ENCODE assay signal across 26 cellular contexts in the genomic region with DNA sequence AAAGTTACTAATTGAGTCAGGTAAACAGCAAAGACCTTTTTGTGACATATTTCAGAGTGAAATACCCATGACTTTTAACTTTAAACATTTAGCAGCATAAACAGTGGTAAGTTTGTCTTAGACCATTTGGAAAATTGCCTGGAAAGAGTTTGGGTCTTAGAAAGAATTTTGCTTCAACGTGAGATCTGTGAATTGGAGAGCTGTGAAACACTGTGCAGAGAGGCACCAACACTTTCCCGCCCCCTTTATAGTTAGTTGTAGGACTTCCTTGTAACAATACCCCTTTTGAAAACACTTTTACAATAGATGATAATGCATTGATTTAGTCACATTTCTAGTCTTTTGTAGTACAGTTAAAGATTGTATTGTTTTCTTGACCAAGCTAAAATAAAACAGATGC. TPM values are rescaled to one million over a fixed set of nuclear protein-coding genes. Genes with fewer than 3 reads are reported as not detected.
DNase-seq lines count a peak whose midpoint lies in the region; ATAC-seq, FAIRE-seq and TF ChIP-seq lines count a peak whose summit lies in the region.
"Had no signal": no experiment of that assay in that cellular context is flagged by ENCODE, and none has a peak within 500 bp of the region (broad histone marks: within the 10 kb centered on the region; RNA-seq: fewer than 3 reads in every experiment).

No MANE protein-coding gene starts in this region.

- H3K23ac ChIP-seq in IMR-90 (ENCODE audit: low read depth, low read length): 0 out of 2 replicates have a peak overlapping the region, but pooled peaks have one; percentile 1

- H4K8ac ChIP-seq in IMR-90 (ENCODE audit: low read depth in 2 of 2, low read length in 2 of 2): no peak overlapping the region

- no peak overlapping the region for H2AK5ac ChIP-seq in IMR-90 (ENCODE audit: low read depth, low read length)

- in situ Hi-C loops in IMR-90 (cut with MboI; ENCODE audit: low sequenced_read_pairs) (no loop called here), K562 (cut with MboI) (no loop called here)

- H4K20me1 ChIP-seq in IMR-90 (ENCODE audit: insufficient read depth, low read length): no peaks in the 10 kb centered on the region
- no peaks in the 10 kb centered on the region for H4K20me1 ChIP-seq in K562 (replicated peaks; ENCODE audit: control insufficient read depth, insufficient read depth, low read length)
- H4K20me1 ChIP-seq: BLaER1 treated with 17β-estradiol and CSF1 and Interleukin-3, amounts not matched to agents 10 nM and 100 nM had no signal

- H3K4me1 Mint-ChIP-seq in activated T-cell treated with anti-CD3 and anti-CD28 coated beads, Interleukin-2, amount 50 U/mL, for 72 hours (ENCODE audit: low read depth): peaks cover 71% of the 10 kb centered on the region
- H3K4me1 Mint-ChIP-seq in activated T-cell treated with anti-CD3 and anti-CD28 coated beads, Interleukin-2, amount 50 U/mL, for 4 hours (ENCODE audit: low read depth): peaks cover 49% of the 10 kb centered on the region
- H3K4me1 Mint-ChIP-seq in type B pancreatic cell (ENCODE audit: unreplicated experiment): no peaks in the 10 kb centered on the region

- no peak overlapping the region for H4K5ac ChIP-seq in IMR-90 (ENCODE audit: low read depth, low read length)

- TF ChIP-seq CTCF in IMR-90 (conservative IDR thresholded peaks at IDR 0.05; ENCODE audit: low read depth, low read length): no peak
- no peak for TF ChIP-seq CTCF in K562 (IDR thresholded peaks at IDR 0.05 in 2 of 3, conservative IDR thresholded peaks at IDR 0.05 in 1 of 3; ENCODE audit: insufficient read depth in 2 of 3, low read depth in 1 of 3, low read length in 3 of 3)
- TF ChIP-seq CTCF in type B pancreatic cell (conservative IDR thresholded peaks at IDR 0.05): no peak

- H3K36me3 ChIP-seq in IMR-90 (ENCODE audit: control insufficient read depth, insufficient read depth, low read length) (no peaks in the 10 kb centered on the region), K562 (ENCODE audit: control insufficient read depth, insufficient read depth, low read length) (no peaks in the 10 kb centered on the region), small intestine (ENCODE audit: control insufficient read depth in 2 of 2, insufficient read depth in 2 of 2, low read length in 2 of 2) (no peaks in the 10 kb centered on the region)
- H3K36me3 ChIP-seq: BLaER1 treated with 17β-estradiol and CSF1 and Interleukin-3, amounts not matched to agents 10 nM and 100 nM had no signal

- H3K27ac ChIP-seq in IMR-90 (ENCODE audit: insufficient read depth, low read length): no peak overlapping the region
- no peak overlapping the region for H3K27ac ChIP-seq in K562 (ENCODE audit: extremely low read depth, low read depth, low read length)
- no peak overlapping the region for H3K27ac ChIP-seq in small intestine (ENCODE audit: low read depth in 1 of 2, low read length in 1 of 2)
- H3K27ac ChIP-seq: BLaER1 treated with 17β-estradiol and CSF1 and Interleukin-3, amounts not matched to agents 10 nM and 100 nM; body of pancreas; hepatocyte; HL-60; PC-9 had no signal

- no peaks in the 10 kb centered on the region for H3K9me3 Mint-ChIP-seq in activated T-cell treated with anti-CD3 and anti-CD28 coated beads, Interleukin-2, amount 50 U/mL, for 72 hours
- H3K9me3 Mint-ChIP-seq in activated T-cell treated with anti-CD3 and anti-CD28 coated beads, Interleukin-2, amount 50 U/mL, for 4 hours: no peaks in the 10 kb centered on the region
- H3K9me3 Mint-ChIP-seq in type B pancreatic cell: no peaks in the 10 kb centered on the region

- H3K9ac ChIP-seq in IMR-90 (ENCODE audit: low read depth, low read length) (no peak overlapping the region), K562 (ENCODE audit: insufficient read depth in 1 of 2, low read depth in 2 of 2, low read length in 2 of 2) (no peak overlapping the region)
- H3K9ac ChIP-seq: BLaER1 treated with 17β-estradiol and CSF1 and Interleukin-3, amounts not matched to agents 10 nM and 100 nM had no signal

- no peaks in the 10 kb centered on the region for H3K36me3 Mint-ChIP-seq in activated T-cell treated with anti-CD3 and anti-CD28 coated beads, Interleukin-2, amount 50 U/mL, for 72 hours (ENCODE audit: insufficient read depth in 2 of 2)
- peaks cover 2% of the 10 kb centered on the region for H3K36me3 Mint-ChIP-seq in activated T-cell treated with anti-CD3 and anti-CD28 coated beads, Interleukin-2, amount 50 U/mL, for 4 hours (ENCODE audit: insufficient read depth)
- no peaks in the 10 kb centered on the region for H3K36me3 Mint-ChIP-seq in type B pancreatic cell

- intact Hi-C loops in IMR-90 (cut with micrococcal nuclease): no loop called here
- intact Hi-C loops in K562 (cut with micrococcal nuclease): no loop called here

- peak overlapping the region; percentile 20 to 35 for H3K4me3 Mint-ChIP-seq in activated T-cell treated with anti-CD3 and anti-CD28 coated beads, Interleukin-2, amount 50 U/mL, for 72 hours
- H3K4me3 Mint-ChIP-seq in activated T-cell treated with anti-CD3 and anti-CD28 coated beads, Interleukin-2, amount 50 U/mL, for 4 hours: no peak overlapping the region
- H3K4me3 Mint-ChIP-seq in type B pancreatic cell: no peak overlapping the region
- H3K4me3 Mint-ChIP-seq: activated CD4-positive, alpha-beta T cell treated with anti-CD3 and anti-CD28 coated beads, Interleukin-2, amount 10 ng/mL, durations not matched to agents 7 days and 5 days; T-helper 17 cell had no signal

- H3K4me1 ChIP-seq in IMR-90 (ENCODE audit: control insufficient read depth, insufficient read depth, low read length) (no peaks in the 10 kb centered on the region), K562 (replicated peaks in 1 of 2; ENCODE audit: control insufficient read depth in 2 of 2, insufficient read depth in 2 of 2, low read length in 2 of 2) (no peaks in the 10 kb centered on the region), small intestine (ENCODE audit: control insufficient read depth in 2 of 2, insufficient read depth in 1 of 2, low read depth in 1 of 2, low read length in 1 of 2) (no peaks in the 10 kb centered on the region)
- H3K4me1 ChIP-seq: body of pancreas had no signal

- H2BK5ac ChIP-seq in IMR-90 (ENCODE audit: low read depth, low read length, poor library complexity, severe bottlenecking): no peak overlapping the region

- H4K91ac ChIP-seq in IMR-90 (ENCODE audit: insufficient read depth, low read depth, low read length): no peak overlapping the region

- no peak overlapping the region for H3K14ac ChIP-seq in IMR-90 (replicated peaks; ENCODE audit: low read depth, low read length)

- no TSS peak for BruUV-seq in IMR-90 (replicated peaks; lab: Mats Ljungman, UMichigan)
- no TSS peak for BruUV-seq in K562 (replicated peaks; lab: Mats Ljungman, UMichigan)

- no peak overlapping the region for H2BK120ac ChIP-seq in IMR-90 (ENCODE audit: low read depth, low read length)

- CTCF ChIA-PET in IMR-90 (lab: Yijun Ruan, JAX): no interaction called here
- CTCF ChIA-PET in K562 (lab: Yijun Ruan, JAX; ENCODE audit: low intra/inter-chr PET ratio): no interaction called here

- no peak overlapping the region for H3K18ac ChIP-seq in IMR-90 (ENCODE audit: low read depth, low read length)

- no peak for ATAC-seq in activated T-cell treated with anti-CD3 and anti-CD28 coated beads, Interleukin-2, amount 50 U/mL, for 72 hours (replicated peaks in 1 of 2)
- no peak for ATAC-seq in activated T-cell treated with anti-CD3 and anti-CD28 coated beads, Interleukin-2, amount 50 U/mL, for 4 hours
- ATAC-seq in IMR-90 (ENCODE audit: low read depth): peak; percentile 65
- peak; percentile 27; the same call in 1 of the 3 replicates for ATAC-seq in K562
- ATAC-seq: body of pancreas, T-helper 17 cell had no signal

- no peak overlapping the region for H3K27ac Mint-ChIP-seq in activated T-cell treated with anti-CD3 and anti-CD28 coated beads, Interleukin-2, amount 50 U/mL, for 72 hours
- H3K27ac Mint-ChIP-seq in type B pancreatic cell: no peak overlapping the region
- H3K27ac Mint-ChIP-seq: activated CD4-positive, alpha-beta T cell treated with anti-CD3 and anti-CD28 coated beads, Interleukin-2, amount 10 ng/mL, durations not matched to agents 7 days and 5 days; T-helper 17 cell had no signal

- TF ChIP-seq POLR2A in IMR-90 (IDR thresholded peaks at IDR 0.05; ENCODE audit: low read depth, low read length): no peak
- no peak for TF ChIP-seq POLR2A in K562 (conservative IDR thresholded peaks at IDR 0.05)

- no peaks in the 10 kb centered on the region for H3K79me1 ChIP-seq in IMR-90 (ENCODE audit: low read depth in 1 of 2, low read length in 2 of 2)

- dilution Hi-C loops in IMR-90 (cut with HindIII; ENCODE audit: low sequenced_read_pairs, unreplicated experiment): no loop called here

- WGBS in IMR-90 (ENCODE audit: extremely low coverage in 2 of 2, insufficient read length in 1 of 2), 2 experiments: no CpG with 5 or more reads among the region's 2 CpGs
- WGBS in K562 (ENCODE audit: insufficient coverage, low coverage, missing lambda C conversion rate): 55% methylated on average over 2 of the region's 2 CpGs
- WGBS in small intestine, 3 donors: 52 to 59% (median 58%) methylated on average over 2 of the region's 2 CpGs

- H3K56ac ChIP-seq in IMR-90 (ENCODE audit: extremely low read depth, insufficient read depth, low read length): no peak overlapping the region

- H3K4me2 ChIP-seq in IMR-90 (ENCODE audit: low read depth, low read length) (no peak overlapping the region), K562 (ENCODE audit: insufficient read depth, low read length) (no peak overlapping the region)
- H3K4me2 ChIP-seq: hepatocyte, PC-9 had no signal

- H2AFZ ChIP-seq in IMR-90 (replicated peaks; ENCODE audit: low read length, poor library complexity) (no peak overlapping the region), K562 (ENCODE audit: low read depth, low read length) (0 out of 2 replicates have a peak overlapping the region, but pooled peaks have one; percentile 35)
- H2AFZ ChIP-seq: hepatocyte, PC-9 had no signal

- TF ChIP-seq EP300 in K562 (IDR thresholded peaks at IDR 0.05; ENCODE audit: low read length): no peak

- TF ChIP-seq RAD21 in IMR-90 (IDR thresholded peaks at IDR 0.05; ENCODE audit: low read length) (no peak), K562 (CRISPR knock-in tag; conservative IDR thresholded peaks at IDR 0.05 in 1 of 2, IDR thresholded peaks at IDR 0.05 in 1 of 2) (no peak)

- no peak overlapping the region for H2BK20ac ChIP-seq in IMR-90 (ENCODE audit: low read depth, low read length)

- FAIRE-seq in K562 (lab: Jason Lieb, UNC) (peak; percentile 35), small intestine (lab: Jason Lieb, UNC) (no peak)
- FAIRE-seq: A204.1, colon, islet of Langerhans had no signal

- no peaks in the 10 kb centered on the region for H3K27me3 Mint-ChIP-seq in activated T-cell treated with anti-CD3 and anti-CD28 coated beads, Interleukin-2, amount 50 U/mL, for 72 hours (ENCODE audit: low read depth)
- H3K27me3 Mint-ChIP-seq in activated T-cell treated with anti-CD3 and anti-CD28 coated beads, Interleukin-2, amount 50 U/mL, for 4 hours (ENCODE audit: low read depth): no peaks in the 10 kb centered on the region
- H3K27me3 Mint-ChIP-seq in type B pancreatic cell: no peaks in the 10 kb centered on the region
- H3K27me3 Mint-ChIP-seq: activated CD4-positive, alpha-beta T cell treated with anti-CD3 and anti-CD28 coated beads, Interleukin-2, amount 10 ng/mL, durations not matched to agents 7 days and 5 days; T-helper 17 cell had no signal

- DNase-seq in activated T-cell treated with anti-CD3 and anti-CD28 coated beads, Interleukin-2, amount 50 U/mL, for 72 hours: no peak
- no peak for DNase-seq in activated T-cell treated with anti-CD3 and anti-CD28 coated beads, Interleukin-2, amount 50 U/mL, for 4 hours
- DNase-seq in IMR-90: peak; percentile 67
- no peak for DNase-seq in K562 (ENCODE audit: extremely low read depth in 1 of 4, low spot score in 3 of 4)
- peak; percentile 36 for DNase-seq in putamen (ENCODE audit: low spot score)
- no peak for DNase-seq in type B pancreatic cell (ENCODE audit: extremely low spot score, unreplicated experiment)
- no peak for DNase-seq in cerebellar nuclear complex (lab: John Stamatoyannopoulos, UW)
- DNase-seq in small intestine: no peak
- DNase-seq: activated CD4-positive, alpha-beta T cell treated with anti-CD3 and anti-CD28 coated beads, Interleukin-2, amount 10 ng/mL, durations not matched to agents 7 days and 5 days; activated CD8-positive, alpha-beta memory T cell treated with anti-CD3 and anti-CD28 coated beads, Interleukin-2, amount 50 U/mL, for 48 hours; activated gamma-delta T cell; body of pancreas; GDM1; NCI-H187; NCI-H2227 treated with DMSO at 0.1 percent for 48 hours; NCI-H82; PC-9; retina; stimulated activated CD4-positive, alpha-beta T cell treated with anti-CD3 and anti-CD28 coated beads, Interleukin-12 subunit alpha, Interleukin-12 subunit beta, amount 100 ng/mL, for 4 hours; T-helper 17 cell had no signal

- no peak overlapping the region for H3K4ac ChIP-seq in IMR-90 (ENCODE audit: low read depth, low read length)

- POLR2A ChIA-PET in IMR-90 (lab: Charles Lee; ENCODE audit: unreplicated experiment): no interaction called here
- POLR2A ChIA-PET in K562 (lab: Yijun Ruan, JAX): interaction anchor here (1.0 kb wide), 1 partner anchor 8 kb away, joined by 3 read pairs; no protein-coding TSS in a partner anchor

- H3K79me2 ChIP-seq in K562 (ENCODE audit: control insufficient read depth, insufficient read depth, low read length): no peaks in the 10 kb centered on the region
- H3K79me2 ChIP-seq: hepatocyte had no signal

- H3K9me3 ChIP-seq in IMR-90 (ENCODE audit: control insufficient read depth, insufficient read depth, low read length) (no peaks in the 10 kb centered on the region), K562 (replicated peaks; ENCODE audit: control insufficient read depth, insufficient read depth, low read depth, low read length) (no peaks in the 10 kb centered on the region), small intestine (ENCODE audit: control insufficient read depth, low read depth) (peaks cover 1% of the 10 kb centered on the region)
- H3K9me3 ChIP-seq: BLaER1 treated with 17β-estradiol and CSF1 and Interleukin-3, amounts not matched to agents 10 nM and 100 nM; body of pancreas had no signal

- H3K4me3 ChIP-seq in IMR-90 (ENCODE audit: insufficient read depth, low read depth, low read length) (no peak overlapping the region), K562 (no peak overlapping the region), small intestine (ENCODE audit: low read depth in 1 of 2, low read length in 2 of 2) (no peak overlapping the region)
- H3K4me3 ChIP-seq: BLaER1 treated with 17β-estradiol and CSF1 and Interleukin-3, amounts not matched to agents 10 nM and 100 nM; body of pancreas; hepatocyte; PC-9 had no signal

- no peak overlapping the region for H2BK15ac ChIP-seq in IMR-90 (ENCODE audit: low read depth, low read length)

- H2AK9ac ChIP-seq in IMR-90 (replicated peaks; ENCODE audit: low read depth, low read length, poor library complexity): no peak overlapping the region

- H3K27me3 ChIP-seq in IMR-90 (ENCODE audit: control insufficient read depth, insufficient read depth, low read length) (no peaks in the 10 kb centered on the region), K562 (ENCODE audit: control insufficient read depth in 2 of 2, insufficient read depth in 2 of 2, low read length in 2 of 2) (no peaks in the 10 kb centered on the region), small intestine (ENCODE audit: control insufficient read depth in 2 of 2, insufficient read depth in 2 of 2, low read length in 2 of 2) (no peaks in the 10 kb centered on the region)
- H3K27me3 ChIP-seq: BLaER1 treated with 17β-estradiol and CSF1 and Interleukin-3, amounts not matched to agents 10 nM and 100 nM; hepatocyte had no signal

- H3K9me1 ChIP-seq in IMR-90 (ENCODE audit: insufficient read depth, low read length) (no peaks in the 10 kb centered on the region), K562 (ENCODE audit: control insufficient read depth, insufficient read depth, low read length) (no peaks in the 10 kb centered on the region)

RNA-seq across cellular contexts. Expression of gene MBNL1, which starts 43.6 kb away (rescaled TPM):
- total RNA-seq in activated T-cell treated with anti-CD3 and anti-CD28 coated beads, Interleukin-2, amount 50 U/mL, for 72 hours: 100 to 1,000 TPM; 299 to 323 TPM
- 100 to 1,000 TPM; 343 to 376 (median 347) TPM for total RNA-seq in activated T-cell treated with anti-CD3 and anti-CD28 coated beads, Interleukin-2, amount 50 U/mL, for 4 hours
- total RNA-seq in IMR-90 (2012; rRNA removed) (515 and 664 TPM in 2 replicates), K562 (2014; rRNA removed) (240 and 243 TPM in 2 replicates), K562 (2014; rRNA removed; fragmentation: Illumina TruSeq; extraction: Trizol) (220 and 241 TPM in 2 replicates), K562 (2015; rRNA removed; fragmentation: Illumina TruSeq; extraction: Trizol) (220 and 243 TPM in 2 replicates), K562 (2021) (217 and 231 TPM in 2 replicates), type B pancreatic cell (ENCODE audit: low replicate concordance) (61.2 and 69.4 TPM in 2 replicates)
- polyA plus RNA-seq in IMR-90 (2012; rRNA removed) (127 and 129 TPM in 2 replicates), K562 (2011; rRNA removed) (116 and 133 TPM in 2 replicates), K562 (2014; fragmentation: Illumina TruSeq; extraction: Trizol) (202 and 221 TPM in 2 replicates), K562 (2014; fragmentation: Nextera tagmentation; extraction: Ambion mirVana) (10 to 100 TPM; 70.3 to 87.3 TPM), K562 (2014; rRNA removed) (104 and 107 TPM in 2 replicates), small intestine (10 to 100 TPM; 39.6 to 41.2 (median 40.0) TPM)
- 41.6 and 47.4 TPM in 2 replicates for polyA plus RNA-seq in IMR-90 (2012; cell fraction: cytosol; rRNA removed)
- 48.0 and 82.1 TPM in 2 replicates for polyA plus RNA-seq in IMR-90 (2012; cell fraction: nucleus; rRNA removed; ENCODE audit: low replicate concordance)
- total RNA-seq in K562 (2011; cell fraction: chromatin; rRNA removed; ENCODE audit: low replicate concordance): 337 and 524 TPM in 2 replicates
- 154 and 188 TPM in 2 replicates for total RNA-seq in K562 (2011; cell fraction: nucleolus; rRNA removed)
- 277 and 417 TPM in 2 replicates for total RNA-seq in K562 (2011; cell fraction: nucleoplasm; rRNA removed)
- 101 and 150 TPM in 2 replicates for polyA plus RNA-seq in K562 (2011; cell fraction: cytosol; rRNA removed)
- polyA plus RNA-seq in K562 (2011; cell fraction: nucleus; rRNA removed): 108 and 135 TPM in 2 replicates
- polyA plus RNA-seq in K562 (2012): 74.4 and 91.9 TPM in 2 replicates
- 431 and 448 TPM in 2 replicates for polyA minus RNA-seq in K562 (2011; rRNA and poly(A)+ RNA removed)
- 216 and 268 TPM in 2 replicates for polyA minus RNA-seq in K562 (2011; cell fraction: cytosol; rRNA and poly(A)+ RNA removed)
- 326 and 485 TPM in 2 replicates for polyA minus RNA-seq in K562 (2011; cell fraction: nucleus; rRNA and poly(A)+ RNA removed)

Comparison
In these comparisons a context has a peak if more than half of its experiments do, and no peak if none do; other contexts are left out.
1. H3K4me3 Mint-ChIP-seq: peak in activated T-cell treated with anti-CD3 and anti-CD28 coated beads, Interleukin-2, amount 50 U/mL, for 72 hours (2 of 2); none in activated T-cell treated with anti-CD3 and anti-CD28 coated beads, Interleukin-2, amount 50 U/mL, for 4 hours (single experiment) and type B pancreatic cell (single experiment).
2. ATAC-seq: peak in IMR-90 (single experiment) and K562 (single experiment); none in activated T-cell treated with anti-CD3 and anti-CD28 coated beads, Interleukin-2, amount 50 U/mL, for 72 hours (0 of 2) and activated T-cell treated with anti-CD3 and anti-CD28 coated beads, Interleukin-2, amount 50 U/mL, for 4 hours (0 of 2).
3. DNase-seq: peak in IMR-90 (single experiment) and putamen (single experiment); none in activated T-cell treated with anti-CD3 and anti-CD28 coated beads, Interleukin-2, amount 50 U/mL, for 72 hours (0 of 2), activated T-cell treated with anti-CD3 and anti-CD28 coated beads, Interleukin-2, amount 50 U/mL, for 4 hours (single experiment), K562 (0 of 4), type B pancreatic cell (single experiment), cerebellar nuclear complex (0 of 2) and small intestine (single experiment).